15 cellular contexts compared by ENCODE assay signal in the genomic region with DNA sequence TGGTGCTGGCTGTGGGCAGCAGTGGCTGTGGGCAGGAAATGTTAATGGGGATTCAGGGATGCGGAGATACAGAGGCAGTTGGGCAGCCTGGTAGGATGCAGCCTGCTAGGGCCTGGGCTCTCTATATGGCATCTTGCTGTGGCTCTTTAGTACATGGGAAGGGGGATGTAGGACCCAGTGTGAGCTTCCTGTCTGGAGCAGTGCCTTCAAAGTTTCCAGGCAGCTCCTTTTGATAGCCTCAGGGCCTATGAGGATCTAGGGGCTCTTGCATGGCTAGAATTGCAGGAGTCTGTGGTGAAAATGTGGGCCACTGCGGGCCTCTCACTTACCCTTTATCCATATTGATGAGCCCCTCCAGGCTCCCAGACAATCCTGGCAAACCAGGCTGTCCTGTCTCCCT.
A peak's percentile ranks its signal among the peaks of the same experiment; 100 is the strongest.
DNase-seq lines count a peak whose midpoint lies in the region; ATAC-seq and TF ChIP-seq lines count a peak whose summit lies in the region.
"Had no signal": no experiment of that assay in that cellular context is flagged by ENCODE, and none has a peak within 500 bp of the region (broad histone marks: within the 10 kb centered on the region; RNA-seq: fewer than 3 reads in every experiment).

No MANE protein-coding gene starts in this region.

- no peak overlapping the region for H3K27ac Mint-ChIP-seq in GM23338
- H3K27ac Mint-ChIP-seq: CD4-positive, alpha-beta memory T cell had no signal

- ATAC-seq in GM23338: no peak
- ATAC-seq: GM12878 had no signal

- no peak overlapping the region for H3K4me3 Mint-ChIP-seq in GM23338
- H3K4me3 Mint-ChIP-seq: CD4-positive, alpha-beta memory T cell had no signal

- H4K20me1 ChIP-seq in GM23338 (replicated peaks; ENCODE audit: insufficient read depth): no peaks in the 10 kb centered on the region

- 0 out of 2 replicates have a peak overlapping the region, but pooled peaks have one; percentile 54 for H2AFZ ChIP-seq in GM23338
- H2AFZ ChIP-seq: GM23248 had no signal

- no peak for TF ChIP-seq CTCF in GM23338 (conservative IDR thresholded peaks at IDR 0.05; ENCODE audit: low read depth in 2 of 2)

- H3K9me3 Mint-ChIP-seq in GM23338: peaks cover 11% of the 10 kb centered on the region; the same call in 2 of the 3 replicates

- H3K4me2 ChIP-seq in GM23338: no peak overlapping the region

- 0 out of 2 replicates have a peak, but pooled peaks cover 4% of the 10 kb centered on the region for H3K36me3 ChIP-seq in GM23338 (ENCODE audit: insufficient read depth)
- H3K36me3 ChIP-seq: HAP-1 had no signal

- H3F3A ChIP-seq in GM23338 (replicated peaks; ENCODE audit: low read depth): no peaks in the 10 kb centered on the region

- H3K36me3 Mint-ChIP-seq in GM23338 (ENCODE audit: low read depth): no peaks in the 10 kb centered on the region
- H3K36me3 Mint-ChIP-seq: CD4-positive, alpha-beta memory T cell had no signal

- in situ Hi-C loops in KBM-7 (cut with MboI; ENCODE audit: low pct_unique_long_range_greater_than_20kb, low sequenced_read_pairs): no loop called here

- H3K4me1 ChIP-seq in GM23338 (ENCODE audit: insufficient read depth): no peaks in the 10 kb centered on the region
- H3K4me1 ChIP-seq: Caco-2, HAP-1 had no signal

- peaks cover 25% of the 10 kb centered on the region for H3K9me2 ChIP-seq in GM23338 (ENCODE audit: insufficient read depth)

- no peak overlapping the region for H3K4me3 ChIP-seq in GM23338
- H3K4me3 ChIP-seq: GM12878, GM23248, HAP-1 had no signal

- no peaks in the 10 kb centered on the region for H3K4me1 Mint-ChIP-seq in GM23338
- H3K4me1 Mint-ChIP-seq: CD4-positive, alpha-beta memory T cell had no signal

- no peaks in the 10 kb centered on the region for H3K27me3 ChIP-seq in GM23338 (ENCODE audit: insufficient read depth)

- DNase-seq in GM23338 (ENCODE audit: low spot score) (no peak), NCI-H526 treated with DMSO at 0.1 percent for 48 hours (lab: John Stamatoyannopoulos, UW) (peak; percentile 85), iPS-NIHi7 (ENCODE audit: extremely low spot score) (peak; percentile 20), KBM-7 (no peak), COLO668 (lab: John Stamatoyannopoulos, UW; ENCODE audit: unreplicated experiment) (no peak)
- no peak for DNase-seq in stimulated activated naive CD4-positive, alpha-beta T cell (lab: John Stamatoyannopoulos, UW)
- DNase-seq: C1 segment of cervical spinal cord; Caco-2; CD4-positive, alpha-beta memory T cell; DMS153; DND-41; GDM1; GM23248 had no signal

- no peaks in the 10 kb centered on the region for H3K79me2 ChIP-seq in GM23338 (replicated peaks; ENCODE audit: insufficient read depth)

- H3K27me3 Mint-ChIP-seq in GM23338 (ENCODE audit: insufficient read depth, low read depth, poor library complexity): peaks cover 2% of the 10 kb centered on the region
- H3K27me3 Mint-ChIP-seq: CD4-positive, alpha-beta memory T cell had no signal

- no peak overlapping the region for H3K27ac ChIP-seq in GM23338 (ENCODE audit: low read depth)
- H3K27ac ChIP-seq: GM23248 had no signal

TF ChIP-seq in GM23338, 12 proteins besides CTCF, POLR2A, EP300 and RAD21:
- TF ChIP-seq, protein P1, sequence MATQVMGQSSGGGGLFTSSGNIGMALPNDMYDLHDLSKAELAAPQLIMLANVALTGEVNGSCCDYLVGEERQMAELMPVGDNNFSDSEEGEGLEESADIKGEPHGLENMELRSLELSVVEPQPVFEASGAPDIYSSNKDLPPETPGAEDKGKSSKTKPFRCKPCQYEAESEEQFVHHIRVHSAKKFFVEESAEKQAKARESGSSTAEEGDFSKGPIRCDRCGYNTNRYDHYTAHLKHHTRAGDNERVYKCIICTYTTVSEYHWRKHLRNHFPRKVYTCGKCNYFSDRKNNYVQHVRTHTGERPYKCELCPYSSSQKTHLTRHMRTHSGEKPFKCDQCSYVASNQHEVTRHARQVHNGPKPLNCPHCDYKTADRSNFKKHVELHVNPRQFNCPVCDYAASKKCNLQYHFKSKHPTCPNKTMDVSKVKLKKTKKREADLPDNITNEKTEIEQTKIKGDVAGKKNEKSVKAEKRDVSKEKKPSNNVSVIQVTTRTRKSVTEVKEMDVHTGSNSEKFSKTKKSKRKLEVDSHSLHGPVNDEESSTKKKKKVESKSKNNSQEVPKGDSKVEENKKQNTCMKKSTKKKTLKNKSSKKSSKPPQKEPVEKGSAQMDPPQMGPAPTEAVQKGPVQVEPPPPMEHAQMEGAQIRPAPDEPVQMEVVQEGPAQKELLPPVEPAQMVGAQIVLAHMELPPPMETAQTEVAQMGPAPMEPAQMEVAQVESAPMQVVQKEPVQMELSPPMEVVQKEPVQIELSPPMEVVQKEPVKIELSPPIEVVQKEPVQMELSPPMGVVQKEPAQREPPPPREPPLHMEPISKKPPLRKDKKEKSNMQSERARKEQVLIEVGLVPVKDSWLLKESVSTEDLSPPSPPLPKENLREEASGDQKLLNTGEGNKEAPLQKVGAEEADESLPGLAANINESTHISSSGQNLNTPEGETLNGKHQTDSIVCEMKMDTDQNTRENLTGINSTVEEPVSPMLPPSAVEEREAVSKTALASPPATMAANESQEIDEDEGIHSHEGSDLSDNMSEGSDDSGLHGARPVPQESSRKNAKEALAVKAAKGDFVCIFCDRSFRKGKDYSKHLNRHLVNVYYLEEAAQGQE (IDR thresholded peaks at IDR 0.05; ENCODE audit: unreplicated experiment): no peak
- no peak for TF ChIP-seq NANOG (IDR thresholded peaks at IDR 0.05; ENCODE audit: borderline replicate concordance)
- no peak for TF ChIP-seq ZNF114 (CRISPR knock-in tag; IDR thresholded peaks at IDR 0.05)

Comparison
In these comparisons a context has a peak if more than half of its experiments do, and no peak if none do; other contexts are left out.
1. DNase-seq: peak in NCI-H526 treated with DMSO at 0.1 percent for 48 hours (single experiment) and iPS-NIHi7 (single experiment); none in GM23338 (single experiment), KBM-7 (single experiment), stimulated activated naive CD4-positive, alpha-beta T cell (0 of 6) and COLO668 (single experiment).